8 cellular contexts compared by ENCODE assay signal in the genomic region with DNA sequence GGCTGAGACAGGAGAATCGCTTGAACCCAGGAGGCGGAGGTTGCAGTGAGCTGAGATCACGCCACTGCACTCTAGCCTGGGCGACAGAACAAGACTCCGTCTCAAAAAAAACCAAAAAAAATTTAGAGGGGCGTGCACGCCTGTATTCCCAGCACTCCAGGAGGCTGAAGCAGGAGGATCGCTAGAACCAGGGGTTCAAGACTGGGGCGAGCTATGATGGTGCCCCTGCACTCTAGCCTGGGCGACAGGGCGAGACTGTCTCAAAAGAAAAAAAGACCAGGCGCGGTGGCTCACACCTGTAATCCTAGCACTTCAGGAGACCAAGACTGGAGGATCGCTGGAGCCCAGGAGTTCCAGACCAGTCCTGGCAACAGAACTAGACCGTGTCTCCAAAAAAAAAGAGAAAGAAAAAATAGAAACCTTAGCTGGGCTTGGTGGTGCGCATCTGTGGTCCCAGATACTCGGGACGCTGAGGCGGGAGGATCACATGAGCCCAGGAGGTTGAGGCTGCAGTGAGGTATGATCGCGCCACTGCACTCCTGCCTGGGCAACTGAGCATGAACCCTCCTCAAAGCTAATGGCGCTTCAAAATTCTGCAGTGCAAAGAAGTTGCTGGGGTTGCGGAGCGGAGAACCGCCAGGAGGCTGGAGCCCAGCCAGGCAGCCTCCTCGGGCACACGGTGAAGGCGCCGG. TPM values are rescaled to one million over a fixed set of nuclear protein-coding genes. Genes with fewer than 3 reads are reported as not detected.
DNase-seq lines count a peak whose midpoint lies in the region; TF ChIP-seq lines count a peak whose summit lies in the region.

No MANE protein-coding gene starts in this region.

- no peaks in the 10 kb centered on the region for H3K27me3 Mint-ChIP-seq in activated CD4-positive, alpha-beta T cell treated with anti-CD3 and anti-CD28 coated beads, Interleukin-2, amount 10 ng/mL, durations not matched to agents 24 days and 14 days

- peaks cover 14% of the 10 kb centered on the region for H3K36me3 Mint-ChIP-seq in activated CD4-positive, alpha-beta T cell treated with anti-CD3 and anti-CD28 coated beads, Interleukin-2, amount 10 ng/mL, durations not matched to agents 24 days and 14 days (ENCODE audit: low read depth)

- H3K9me3 Mint-ChIP-seq in activated CD4-positive, alpha-beta T cell treated with anti-CD3 and anti-CD28 coated beads, Interleukin-2, amount 10 ng/mL, durations not matched to agents 24 days and 14 days = no peaks in the 10 kb centered on the region

- H3K27ac ChIP-seq in HL-60 (replicated peaks) = peak overlapping the region; percentile 96

- no peak for TF ChIP-seq CTCF in HL-60 (IDR thresholded peaks at IDR 0.05; ENCODE audit: insufficient read depth, low read length)
- TF ChIP-seq CTCF in cardiac fibroblast (IDR thresholded peaks at IDR 0.05; ENCODE audit: low read depth, low read length) = no peak

- intact Hi-C loops in activated CD4-positive, alpha-beta T cell treated with anti-CD3 and anti-CD28 coated beads, Interleukin-2, amount 10 ng/mL, durations not matched to agents 24 days and 14 days (cut with micrococcal nuclease) = loop anchor here (2.0 to 10.0 kb wide), 7 partner anchors 38 to 458 kb away; partner anchors contain the start of genes COPS6, FBXO24, LRCH4 and MEPCE

- peak overlapping the region; percentile 100 for H3K27ac Mint-ChIP-seq in activated CD4-positive, alpha-beta T cell treated with anti-CD3 and anti-CD28 coated beads, Interleukin-2, amount 10 ng/mL, durations not matched to agents 24 days and 14 days

- peaks cover 24% of the 10 kb centered on the region for H3K4me1 Mint-ChIP-seq in activated CD4-positive, alpha-beta T cell treated with anti-CD3 and anti-CD28 coated beads, Interleukin-2, amount 10 ng/mL, durations not matched to agents 24 days and 14 days

- DNase-seq in activated CD4-positive, alpha-beta T cell treated with anti-CD3 and anti-CD28 coated beads, Interleukin-2, amount 10 ng/mL, durations not matched to agents 24 days and 14 days = no peak
- DNase-seq in activated CD4-positive, alpha-beta T cell treated with anti-CD3 and anti-CD28 coated beads, Interleukin-2, amount 50 U/mL, for 1 hour = no peak
- peak in 1 of 2 experiments; percentile 47 for DNase-seq in HL-60 (ENCODE audit: low read depth in 1 of 2, low spot score in 1 of 2)
- no peak for DNase-seq in cardiac fibroblast (ENCODE audit: low read depth in 2 of 2)
- peak; percentile 70 for DNase-seq in midbrain (lab: John Stamatoyannopoulos, UW)
- DNase-seq in NCI-H1436 (lab: John Stamatoyannopoulos, UW) = no peak
- no peak for DNase-seq in COR-L47 (lab: John Stamatoyannopoulos, UW)
- DNase-seq in stimulated activated CD4-positive, alpha-beta T cell treated with anti-CD3 and anti-CD28 coated beads, Interleukin-2, amount 100 ng/mL, for 48 hours = no peak

- H3K27me3 ChIP-seq in HL-60 (ENCODE audit: insufficient read depth, poor library complexity, severe bottlenecking) = no peaks in the 10 kb centered on the region

- H3K4me3 ChIP-seq in HL-60 (replicated peaks; ENCODE audit: insufficient read depth, low read length) (peak overlapping the region; percentile 83), cardiac fibroblast (replicated peaks in 1 of 2; ENCODE audit: low read depth in 2 of 2, low read length in 2 of 2) (peak overlapping the region; percentile 88 to 97)

- H3K4me3 Mint-ChIP-seq in activated CD4-positive, alpha-beta T cell treated with anti-CD3 and anti-CD28 coated beads, Interleukin-2, amount 10 ng/mL, durations not matched to agents 24 days and 14 days = peak overlapping the region; percentile 99

RNA-seq across cellular contexts. Expression of gene MBLAC1, which starts 0.4 kb away (rescaled TPM):
- 3.0 and 3.5 TPM in 2 replicates for total RNA-seq in activated CD4-positive, alpha-beta T cell treated with anti-CD3 and anti-CD28 coated beads, Interleukin-2, amount 10 ng/mL, durations not matched to agents 24 days and 14 days

RNA-seq across cellular contexts. Expression of gene CNPY4, which starts 7.0 kb away (rescaled TPM):
- 16.2 and 17.0 TPM in 2 replicates for total RNA-seq in activated CD4-positive, alpha-beta T cell treated with anti-CD3 and anti-CD28 coated beads, Interleukin-2, amount 10 ng/mL, durations not matched to agents 24 days and 14 days

RNA-seq across cellular contexts. Expression of gene TAF6, which starts 7.2 kb away (rescaled TPM):
- total RNA-seq in activated CD4-positive, alpha-beta T cell treated with anti-CD3 and anti-CD28 coated beads, Interleukin-2, amount 10 ng/mL, durations not matched to agents 24 days and 14 days = 68.4 and 71.5 TPM in 2 replicates

RNA-seq across cellular contexts. Expression of gene LAMTOR4, which starts 22.3 kb away (rescaled TPM):
- total RNA-seq in activated CD4-positive, alpha-beta T cell treated with anti-CD3 and anti-CD28 coated beads, Interleukin-2, amount 10 ng/mL, durations not matched to agents 24 days and 14 days = 123 and 126 TPM in 2 replicates

RNA-seq across cellular contexts. Expression of gene AP4M1, which starts 24.9 kb away (rescaled TPM):
- total RNA-seq in activated CD4-positive, alpha-beta T cell treated with anti-CD3 and anti-CD28 coated beads, Interleukin-2, amount 10 ng/mL, durations not matched to agents 24 days and 14 days = 13.5 and 16.4 TPM in 2 replicates
